7 cellular contexts compared by ENCODE assay signal in the genomic region with DNA sequence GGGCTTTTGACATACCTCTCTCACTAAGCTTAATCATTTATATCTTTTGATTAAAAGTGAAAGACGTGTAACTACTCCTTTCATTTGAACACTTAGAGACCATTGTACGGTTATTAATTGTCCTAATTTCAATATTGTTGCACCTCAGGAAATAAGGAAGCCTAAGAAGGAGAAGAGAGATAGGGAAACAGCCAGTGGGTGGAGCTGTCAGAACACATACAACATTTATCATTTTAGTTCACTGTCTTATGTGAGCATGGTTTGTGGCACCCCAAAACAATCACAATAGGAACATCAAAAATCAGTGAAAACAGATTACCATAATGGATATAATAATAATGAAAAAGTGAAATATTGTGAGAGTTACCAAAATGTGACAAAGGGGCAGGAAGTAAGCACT.
DNase-seq lines count a peak whose midpoint lies in the region; ATAC-seq and TF ChIP-seq lines count a peak whose summit lies in the region.
"Not testable (repeated sequence)": the region's sequence is repeated elsewhere in the genome, so short reads cannot be mapped to it uniquely, and the experiment has no call there.

No MANE protein-coding gene starts in this region.

- ATAC-seq in IMR-90 (ENCODE audit: low read depth) = peak; percentile 46; the same call in 1 of the 2 replicates
- ATAC-seq in foreskin keratinocyte = not testable (repeated sequence)
- ATAC-seq in left lobe of liver = peak; percentile 61

- H2AFZ ChIP-seq in IMR-90 (replicated peaks; ENCODE audit: low read length, poor library complexity); OCI-LY7 (ENCODE audit: low read length); mammary epithelial cell (ENCODE audit: low read depth, low read length): not testable (repeated sequence)

- dilution Hi-C loops in IMR-90 (cut with HindIII; ENCODE audit: low sequenced_read_pairs, unreplicated experiment); mammary epithelial cell (cut with HindIII; ENCODE audit: low sequenced_read_pairs): not testable (repeated sequence)

- in situ Hi-C loops in IMR-90 (cut with MboI; ENCODE audit: low sequenced_read_pairs); mammary epithelial cell (cut with MboI; ENCODE audit: low sequenced_read_pairs in 2 of 2): not testable (repeated sequence)

- not testable (repeated sequence) for H4K91ac ChIP-seq in IMR-90 (ENCODE audit: insufficient read depth, low read depth, low read length)

- H2AK9ac ChIP-seq in IMR-90 (replicated peaks; ENCODE audit: low read depth, low read length, poor library complexity) = not testable (repeated sequence)

- POLR2A ChIA-PET in IMR-90 (lab: Charles Lee; ENCODE audit: unreplicated experiment); OCI-LY7 (lab: Charles Lee): not testable (repeated sequence)

- CTCF ChIA-PET in IMR-90 (lab: Yijun Ruan, JAX); OCI-LY7 (lab: Charles Lee; ENCODE audit: unreplicated experiment); mammary epithelial cell (lab: Charles Lee; ENCODE audit: low non-redundant PET): not testable (repeated sequence)

- H2AK5ac ChIP-seq in IMR-90 (ENCODE audit: low read depth, low read length) = not testable (repeated sequence)

- not testable (repeated sequence) for H3K9me2 ChIP-seq in OCI-LY7 (ENCODE audit: insufficient read depth, low read length)

- no CpG with 5 or more reads among the region's 2 CpGs for WGBS in IMR-90 (ENCODE audit: extremely low coverage in 2 of 2, insufficient read length in 1 of 2), 2 experiments
- 40% methylated on average over 2 of the region's 2 CpGs for WGBS in mammary epithelial cell (ENCODE audit: low coverage, missing lambda C conversion rate)

- H4K8ac ChIP-seq in IMR-90 (ENCODE audit: low read depth in 2 of 2, low read length in 2 of 2) = not testable (repeated sequence)

- not testable (repeated sequence) for H3K4me1 ChIP-seq in IMR-90 (ENCODE audit: control insufficient read depth, insufficient read depth, low read length); OCI-LY7 (ENCODE audit: insufficient read depth, low read length, poor library complexity, severe bottlenecking); mammary epithelial cell (ENCODE audit: insufficient read depth, low read length); foreskin keratinocyte

- TF ChIP-seq POLR2A in IMR-90 (IDR thresholded peaks at IDR 0.05; ENCODE audit: low read depth, low read length) = not testable (repeated sequence)

- H3K36me3 ChIP-seq in IMR-90 (ENCODE audit: control insufficient read depth, insufficient read depth, low read length); OCI-LY7 (ENCODE audit: insufficient read depth, low read length); mammary epithelial cell (ENCODE audit: insufficient read depth, low read length): not testable (repeated sequence)

- not testable (repeated sequence) for H3K56ac ChIP-seq in IMR-90 (ENCODE audit: extremely low read depth, insufficient read depth, low read length)

- not testable (repeated sequence) for H2BK120ac ChIP-seq in IMR-90 (ENCODE audit: low read depth, low read length)

- H3K79me1 ChIP-seq in IMR-90 (ENCODE audit: low read depth in 1 of 2, low read length in 2 of 2) = not testable (repeated sequence)

- not testable (repeated sequence) for H3K79me2 ChIP-seq in OCI-LY7 (ENCODE audit: insufficient read depth, low read depth, low read length); mammary epithelial cell (ENCODE audit: insufficient read depth, low read length)

- not testable (repeated sequence) for H2BK5ac ChIP-seq in IMR-90 (ENCODE audit: low read depth, low read length, poor library complexity, severe bottlenecking)

- not testable (repeated sequence) for H3K23ac ChIP-seq in IMR-90 (ENCODE audit: low read depth, low read length)

- not testable (repeated sequence) for H2BK20ac ChIP-seq in IMR-90 (ENCODE audit: low read depth, low read length)

- not testable (repeated sequence) for TF ChIP-seq CTCF in GM12865 (IDR thresholded peaks at IDR 0.05; ENCODE audit: insufficient read depth, low read depth, low read length, missing control alignments); IMR-90 (conservative IDR thresholded peaks at IDR 0.05; ENCODE audit: low read depth, low read length)
- TF ChIP-seq CTCF in OCI-LY7 (conservative IDR thresholded peaks at IDR 0.05; ENCODE audit: low read length) = peak; percentile 42; the same call in 1 of the 2 replicates
- TF ChIP-seq CTCF in mammary epithelial cell (conservative IDR thresholded peaks at IDR 0.05 in 1 of 2, IDR thresholded peaks at IDR 0.05 in 1 of 2; ENCODE audit: extremely low read depth in 1 of 2, insufficient read depth in 1 of 2, low read depth in 1 of 2, low read length in 2 of 2) = peak; percentile 5 to 22
- TF ChIP-seq CTCF in foreskin keratinocyte (conservative IDR thresholded peaks at IDR 0.05) = peak; percentile 52

- not testable (repeated sequence) for BruUV-seq in IMR-90 (replicated peaks; lab: Mats Ljungman, UMichigan); OCI-LY7 (replicated peaks; lab: Mats Ljungman, UMichigan); mammary epithelial cell (replicated peaks; lab: Mats Ljungman, UMichigan)

- intact Hi-C loops in IMR-90 (cut with micrococcal nuclease); OCI-LY7 (cut with micrococcal nuclease; ENCODE audit: unreplicated experiment); mammary epithelial cell (cut with micrococcal nuclease): not testable (repeated sequence)

- not testable (repeated sequence) for H3K27ac ChIP-seq in IMR-90 (ENCODE audit: insufficient read depth, low read length); OCI-LY7 (ENCODE audit: low read depth, low read length, poor library complexity, severe bottlenecking); mammary epithelial cell (ENCODE audit: insufficient read depth, low read depth, low read length); foreskin keratinocyte

- H3K18ac ChIP-seq in IMR-90 (ENCODE audit: low read depth, low read length) = not testable (repeated sequence)

- H2BK15ac ChIP-seq in IMR-90 (ENCODE audit: low read depth, low read length) = not testable (repeated sequence)

- not testable (repeated sequence) for TF ChIP-seq RAD21 in IMR-90 (IDR thresholded peaks at IDR 0.05; ENCODE audit: low read length)

- H3K4ac ChIP-seq in IMR-90 (ENCODE audit: low read depth, low read length) = not testable (repeated sequence)

- H3K4me2 ChIP-seq in IMR-90 (ENCODE audit: low read depth, low read length); OCI-LY7 (ENCODE audit: low read length); mammary epithelial cell (ENCODE audit: insufficient read depth, low read depth, low read length): not testable (repeated sequence)

- H3K9me1 ChIP-seq in IMR-90 (ENCODE audit: insufficient read depth, low read length) = not testable (repeated sequence)

- DNase-seq in GM12865 (ENCODE audit: low read depth) (peak; percentile 1), pons (ENCODE audit: low spot score) (peak; percentile 42)
- DNase-seq in IMR-90; OCI-LY7 (ENCODE audit: low spot score); mammary epithelial cell; foreskin keratinocyte; left lobe of liver (ENCODE audit: low spot score): not testable (repeated sequence)

- H3K14ac ChIP-seq in IMR-90 (replicated peaks; ENCODE audit: low read depth, low read length) = not testable (repeated sequence)

- H3K4me3 ChIP-seq in GM12865 (ENCODE audit: low read depth, low read length); IMR-90 (ENCODE audit: insufficient read depth, low read depth, low read length); OCI-LY7 (ENCODE audit: low read depth, low read length, poor library complexity, severe bottlenecking); mammary epithelial cell (replicated peaks in 1 of 3; ENCODE audit: insufficient read depth in 1 of 3, low read depth in 2 of 3, low read length in 3 of 3): not testable (repeated sequence)

- H4K5ac ChIP-seq in IMR-90 (ENCODE audit: low read depth, low read length) = not testable (repeated sequence)

- H4K20me1 ChIP-seq in IMR-90 (ENCODE audit: insufficient read depth, low read length); OCI-LY7 (ENCODE audit: insufficient read depth, low read length); mammary epithelial cell (ENCODE audit: insufficient read depth, low read length): not testable (repeated sequence)

- not testable (repeated sequence) for H3K9me3 ChIP-seq in IMR-90 (ENCODE audit: control insufficient read depth, insufficient read depth, low read length); OCI-LY7 (ENCODE audit: low read length); mammary epithelial cell (replicated peaks; ENCODE audit: insufficient read depth, low read length)

- H3K27me3 ChIP-seq in IMR-90 (ENCODE audit: control insufficient read depth, insufficient read depth, low read length); mammary epithelial cell (ENCODE audit: insufficient read depth, low read length); foreskin keratinocyte: not testable (repeated sequence)

- not testable (repeated sequence) for H3K9ac ChIP-seq in IMR-90 (ENCODE audit: low read depth, low read length); mammary epithelial cell (ENCODE audit: insufficient read depth, low read length)
